1 cellular context compared by ENCODE assay signal in the genomic region with DNA sequence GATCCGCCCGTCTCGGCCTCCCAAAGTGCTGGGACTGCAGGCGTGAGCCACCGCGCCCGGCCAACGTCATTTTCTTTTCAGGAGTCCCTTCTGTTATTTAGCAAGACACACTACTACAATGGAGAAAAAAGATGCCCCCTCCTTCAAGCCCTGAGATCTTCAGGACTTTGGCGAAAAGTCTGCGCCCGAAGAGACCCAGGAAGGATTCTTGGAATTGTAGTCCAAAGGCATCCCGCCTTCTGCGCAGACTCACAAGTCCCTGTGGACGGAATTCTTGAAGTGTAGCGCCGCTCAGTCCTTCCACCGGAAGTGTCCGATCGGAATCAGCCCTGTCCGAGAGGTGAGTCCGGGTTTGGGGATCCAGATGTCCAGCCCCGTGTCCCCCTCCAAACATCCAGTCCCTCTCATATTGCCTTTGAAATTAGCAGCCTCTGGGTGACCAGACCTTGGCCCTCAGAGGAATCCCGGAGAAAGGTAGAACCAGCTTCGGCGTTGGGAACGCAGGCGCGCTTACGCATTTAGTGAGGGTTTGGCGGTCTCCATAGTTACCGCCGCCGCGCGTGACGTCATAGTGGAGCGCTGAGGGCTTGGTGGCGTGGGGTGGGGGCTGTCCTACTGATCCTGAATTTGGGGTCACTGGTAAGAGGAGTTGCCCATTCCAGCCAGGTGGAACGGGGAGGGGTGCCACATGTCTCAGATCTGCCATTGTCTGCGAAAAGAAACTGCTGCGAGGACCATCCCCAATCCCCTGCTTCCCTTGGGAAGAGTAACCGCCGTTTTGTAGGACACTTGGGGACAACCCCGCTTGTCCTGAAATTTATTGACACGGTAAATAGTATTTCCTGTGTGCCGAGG.
TF ChIP-seq lines count a peak whose summit lies in the region.

No MANE protein-coding gene starts in this region.

TF ChIP-seq in K562, 482 proteins besides CTCF, POLR2A, EP300 and RAD21 (continued from another document and continues in another):
- TF ChIP-seq, protein P1, sequence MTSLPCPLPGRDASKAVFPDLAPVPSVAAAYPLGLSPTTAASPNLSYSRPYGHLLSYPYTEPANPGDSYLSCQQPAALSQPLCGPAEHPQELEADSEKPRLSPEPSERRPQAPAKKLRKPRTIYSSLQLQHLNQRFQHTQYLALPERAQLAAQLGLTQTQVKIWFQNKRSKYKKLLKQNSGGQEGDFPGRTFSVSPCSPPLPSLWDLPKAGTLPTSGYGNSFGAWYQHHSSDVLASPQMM (CRISPR knock-in tag; IDR thresholded peaks at IDR 0.05), result no peak
- TF ChIP-seq, protein P2, sequence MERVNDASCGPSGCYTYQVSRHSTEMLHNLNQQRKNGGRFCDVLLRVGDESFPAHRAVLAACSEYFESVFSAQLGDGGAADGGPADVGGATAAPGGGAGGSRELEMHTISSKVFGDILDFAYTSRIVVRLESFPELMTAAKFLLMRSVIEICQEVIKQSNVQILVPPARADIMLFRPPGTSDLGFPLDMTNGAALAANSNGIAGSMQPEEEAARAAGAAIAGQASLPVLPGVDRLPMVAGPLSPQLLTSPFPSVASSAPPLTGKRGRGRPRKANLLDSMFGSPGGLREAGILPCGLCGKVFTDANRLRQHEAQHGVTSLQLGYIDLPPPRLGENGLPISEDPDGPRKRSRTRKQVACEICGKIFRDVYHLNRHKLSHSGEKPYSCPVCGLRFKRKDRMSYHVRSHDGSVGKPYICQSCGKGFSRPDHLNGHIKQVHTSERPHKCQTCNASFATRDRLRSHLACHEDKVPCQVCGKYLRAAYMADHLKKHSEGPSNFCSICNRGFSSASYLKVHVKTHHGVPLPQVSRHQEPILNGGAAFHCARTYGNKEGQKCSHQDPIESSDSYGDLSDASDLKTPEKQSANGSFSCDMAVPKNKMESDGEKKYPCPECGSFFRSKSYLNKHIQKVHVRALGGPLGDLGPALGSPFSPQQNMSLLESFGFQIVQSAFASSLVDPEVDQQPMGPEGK (CRISPR knock-in tag; IDR thresholded peaks at IDR 0.05; ENCODE audit: borderline replicate concordance), result no peak
- TF ChIP-seq PCBP2 (IDR thresholded peaks at IDR 0.05; ENCODE audit: low read depth, low read length, poor library complexity, severe bottlenecking) (no peak), PTRF (tag; IDR thresholded peaks at IDR 0.05) (no peak), ZNF347 (CRISPR knock-in tag; IDR thresholded peaks at IDR 0.05; ENCODE audit: low read depth) (no peak), EP400 (IDR thresholded peaks at IDR 0.05) (peak; percentile 82), MIER1 (IDR thresholded peaks at IDR 0.05; ENCODE audit: low read depth) (peak; percentile 36), SETDB1 (IDR thresholded peaks at IDR 0.05; ENCODE audit: low read length) (no peak), SRSF7 (optimal IDR thresholded peaks at IDR 0.05; ENCODE audit: low read depth, low read length) (no peak), TARDBP (IDR thresholded peaks at IDR 0.05) (peak; percentile 73; the same call in 1 of the 2 replicates), ZNF143 (CRISPR knock-in tag; IDR thresholded peaks at IDR 0.05) (peak; percentile 80), MTA3 (IDR thresholded peaks at IDR 0.05; ENCODE audit: borderline replicate concordance) (peak; percentile 78; the same call in 1 of the 2 replicates), LEF1 (IDR thresholded peaks at IDR 0.05) (peak; percentile 68; the same call in 1 of the 2 replicates), XRCC4 (IDR thresholded peaks at IDR 0.05; ENCODE audit: extremely low read depth, insufficient read depth, insufficient read length) (no peak), FOS (IDR thresholded peaks at IDR 0.05; ENCODE audit: extremely low read depth, insufficient read length) (no peak), CBX1 (IDR thresholded peaks at IDR 0.05; ENCODE audit: low read depth) (peak; percentile 73; the same call in 1 of the 2 replicates), RBM39 (optimal IDR thresholded peaks at IDR 0.05; ENCODE audit: low read depth, low read length) (peak; percentile 88), ZBTB1 (CRISPR knock-in tag; IDR thresholded peaks at IDR 0.05; ENCODE audit: borderline replicate concordance, low read depth) (no peak), KLF16 (IDR thresholded peaks at IDR 0.05) (no peak), ELF4 (CRISPR knock-in tag; IDR thresholded peaks at IDR 0.05) (no peak), HMG20B (CRISPR knock-in tag; IDR thresholded peaks at IDR 0.05) (no peak), PTTG1 (tag; IDR thresholded peaks at IDR 0.05; ENCODE audit: low read depth) (no peak; the same call in 1 of the 2 replicates), SIN3A (IDR thresholded peaks at IDR 0.05; ENCODE audit: borderline replicate concordance in 2 of 2, control insufficient read depth in 1 of 2, low read depth in 2 of 2, low read length in 2 of 2) (peak; percentile 70 to 93; a peak in 3 of 4 replicates), CTBP1 (IDR thresholded peaks at IDR 0.05; ENCODE audit: borderline replicate concordance) (peak; percentile 57), SOX6 (IDR thresholded peaks at IDR 0.05) (peak; percentile 64), MYC (IDR thresholded peaks at IDR 0.05; ENCODE audit: low read depth, low read length) (peak; percentile 51; the same call in 1 of the 2 replicates), MYC (CRISPR knock-in tag; IDR thresholded peaks at IDR 0.05; ENCODE audit: borderline replicate concordance, low read depth) (0 out of 2 replicates have a peak, but pooled peaks have one; percentile 19), PRPF4 (IDR thresholded peaks at IDR 0.05; ENCODE audit: insufficient read depth, low read depth, low read length, poor library complexity, severe bottlenecking) (no peak), CSDE1 (IDR thresholded peaks at IDR 0.05) (peak in 1 of 2 experiments; percentile 96; a peak in 2 of 4 replicates), MCM3 (IDR thresholded peaks at IDR 0.05) (no peak), ZNF134 (CRISPR knock-in tag; conservative IDR thresholded peaks at IDR 0.05) (peak; percentile 69), ZNF384 (IDR thresholded peaks at IDR 0.05; ENCODE audit: low read depth, low read length) (no peak; the same call in 1 of the 2 replicates), KLF1 (tag; IDR thresholded peaks at IDR 0.05) (peak; percentile 88), ZNF408 (CRISPR knock-in tag; IDR thresholded peaks at IDR 0.05; ENCODE audit: low read depth) (no peak), GTF2E2 (tag; IDR thresholded peaks at IDR 0.05) (peak; percentile 37; the same call in 1 of the 2 replicates), SIRT6 (IDR thresholded peaks at IDR 0.05; ENCODE audit: low read depth, low read length) (no peak), ZFP30 (CRISPR knock-in tag; IDR thresholded peaks at IDR 0.05; ENCODE audit: borderline replicate concordance) (no peak)
- TF ChIP-seq, protein P3, sequence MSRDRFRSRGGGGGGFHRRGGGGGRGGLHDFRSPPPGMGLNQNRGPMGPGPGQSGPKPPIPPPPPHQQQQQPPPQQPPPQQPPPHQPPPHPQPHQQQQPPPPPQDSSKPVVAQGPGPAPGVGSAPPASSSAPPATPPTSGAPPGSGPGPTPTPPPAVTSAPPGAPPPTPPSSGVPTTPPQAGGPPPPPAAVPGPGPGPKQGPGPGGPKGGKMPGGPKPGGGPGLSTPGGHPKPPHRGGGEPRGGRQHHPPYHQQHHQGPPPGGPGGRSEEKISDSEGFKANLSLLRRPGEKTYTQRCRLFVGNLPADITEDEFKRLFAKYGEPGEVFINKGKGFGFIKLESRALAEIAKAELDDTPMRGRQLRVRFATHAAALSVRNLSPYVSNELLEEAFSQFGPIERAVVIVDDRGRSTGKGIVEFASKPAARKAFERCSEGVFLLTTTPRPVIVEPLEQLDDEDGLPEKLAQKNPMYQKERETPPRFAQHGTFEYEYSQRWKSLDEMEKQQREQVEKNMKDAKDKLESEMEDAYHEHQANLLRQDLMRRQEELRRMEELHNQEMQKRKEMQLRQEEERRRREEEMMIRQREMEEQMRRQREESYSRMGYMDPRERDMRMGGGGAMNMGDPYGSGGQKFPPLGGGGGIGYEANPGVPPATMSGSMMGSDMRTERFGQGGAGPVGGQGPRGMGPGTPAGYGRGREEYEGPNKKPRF (IDR thresholded peaks at IDR 0.05; ENCODE audit: low read depth, low read length), result no peak
- TF ChIP-seq, protein P4, sequence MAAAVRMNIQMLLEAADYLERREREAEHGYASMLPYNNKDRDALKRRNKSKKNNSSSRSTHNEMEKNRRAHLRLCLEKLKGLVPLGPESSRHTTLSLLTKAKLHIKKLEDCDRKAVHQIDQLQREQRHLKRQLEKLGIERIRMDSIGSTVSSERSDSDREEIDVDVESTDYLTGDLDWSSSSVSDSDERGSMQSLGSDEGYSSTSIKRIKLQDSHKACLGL (CRISPR knock-in tag; IDR thresholded peaks at IDR 0.05; ENCODE audit: borderline replicate concordance, poor library complexity, severe bottlenecking), result no peak
- TF ChIP-seq, protein P5, sequence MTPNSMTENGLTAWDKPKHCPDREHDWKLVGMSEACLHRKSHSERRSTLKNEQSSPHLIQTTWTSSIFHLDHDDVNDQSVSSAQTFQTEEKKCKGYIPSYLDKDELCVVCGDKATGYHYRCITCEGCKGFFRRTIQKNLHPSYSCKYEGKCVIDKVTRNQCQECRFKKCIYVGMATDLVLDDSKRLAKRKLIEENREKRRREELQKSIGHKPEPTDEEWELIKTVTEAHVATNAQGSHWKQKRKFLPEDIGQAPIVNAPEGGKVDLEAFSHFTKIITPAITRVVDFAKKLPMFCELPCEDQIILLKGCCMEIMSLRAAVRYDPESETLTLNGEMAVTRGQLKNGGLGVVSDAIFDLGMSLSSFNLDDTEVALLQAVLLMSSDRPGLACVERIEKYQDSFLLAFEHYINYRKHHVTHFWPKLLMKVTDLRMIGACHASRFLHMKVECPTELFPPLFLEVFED (CRISPR knock-in tag; conservative IDR thresholded peaks at IDR 0.05), result 0 out of 2 replicates have a peak, but pooled peaks have one; percentile 26
- TF ChIP-seq, protein P6, sequence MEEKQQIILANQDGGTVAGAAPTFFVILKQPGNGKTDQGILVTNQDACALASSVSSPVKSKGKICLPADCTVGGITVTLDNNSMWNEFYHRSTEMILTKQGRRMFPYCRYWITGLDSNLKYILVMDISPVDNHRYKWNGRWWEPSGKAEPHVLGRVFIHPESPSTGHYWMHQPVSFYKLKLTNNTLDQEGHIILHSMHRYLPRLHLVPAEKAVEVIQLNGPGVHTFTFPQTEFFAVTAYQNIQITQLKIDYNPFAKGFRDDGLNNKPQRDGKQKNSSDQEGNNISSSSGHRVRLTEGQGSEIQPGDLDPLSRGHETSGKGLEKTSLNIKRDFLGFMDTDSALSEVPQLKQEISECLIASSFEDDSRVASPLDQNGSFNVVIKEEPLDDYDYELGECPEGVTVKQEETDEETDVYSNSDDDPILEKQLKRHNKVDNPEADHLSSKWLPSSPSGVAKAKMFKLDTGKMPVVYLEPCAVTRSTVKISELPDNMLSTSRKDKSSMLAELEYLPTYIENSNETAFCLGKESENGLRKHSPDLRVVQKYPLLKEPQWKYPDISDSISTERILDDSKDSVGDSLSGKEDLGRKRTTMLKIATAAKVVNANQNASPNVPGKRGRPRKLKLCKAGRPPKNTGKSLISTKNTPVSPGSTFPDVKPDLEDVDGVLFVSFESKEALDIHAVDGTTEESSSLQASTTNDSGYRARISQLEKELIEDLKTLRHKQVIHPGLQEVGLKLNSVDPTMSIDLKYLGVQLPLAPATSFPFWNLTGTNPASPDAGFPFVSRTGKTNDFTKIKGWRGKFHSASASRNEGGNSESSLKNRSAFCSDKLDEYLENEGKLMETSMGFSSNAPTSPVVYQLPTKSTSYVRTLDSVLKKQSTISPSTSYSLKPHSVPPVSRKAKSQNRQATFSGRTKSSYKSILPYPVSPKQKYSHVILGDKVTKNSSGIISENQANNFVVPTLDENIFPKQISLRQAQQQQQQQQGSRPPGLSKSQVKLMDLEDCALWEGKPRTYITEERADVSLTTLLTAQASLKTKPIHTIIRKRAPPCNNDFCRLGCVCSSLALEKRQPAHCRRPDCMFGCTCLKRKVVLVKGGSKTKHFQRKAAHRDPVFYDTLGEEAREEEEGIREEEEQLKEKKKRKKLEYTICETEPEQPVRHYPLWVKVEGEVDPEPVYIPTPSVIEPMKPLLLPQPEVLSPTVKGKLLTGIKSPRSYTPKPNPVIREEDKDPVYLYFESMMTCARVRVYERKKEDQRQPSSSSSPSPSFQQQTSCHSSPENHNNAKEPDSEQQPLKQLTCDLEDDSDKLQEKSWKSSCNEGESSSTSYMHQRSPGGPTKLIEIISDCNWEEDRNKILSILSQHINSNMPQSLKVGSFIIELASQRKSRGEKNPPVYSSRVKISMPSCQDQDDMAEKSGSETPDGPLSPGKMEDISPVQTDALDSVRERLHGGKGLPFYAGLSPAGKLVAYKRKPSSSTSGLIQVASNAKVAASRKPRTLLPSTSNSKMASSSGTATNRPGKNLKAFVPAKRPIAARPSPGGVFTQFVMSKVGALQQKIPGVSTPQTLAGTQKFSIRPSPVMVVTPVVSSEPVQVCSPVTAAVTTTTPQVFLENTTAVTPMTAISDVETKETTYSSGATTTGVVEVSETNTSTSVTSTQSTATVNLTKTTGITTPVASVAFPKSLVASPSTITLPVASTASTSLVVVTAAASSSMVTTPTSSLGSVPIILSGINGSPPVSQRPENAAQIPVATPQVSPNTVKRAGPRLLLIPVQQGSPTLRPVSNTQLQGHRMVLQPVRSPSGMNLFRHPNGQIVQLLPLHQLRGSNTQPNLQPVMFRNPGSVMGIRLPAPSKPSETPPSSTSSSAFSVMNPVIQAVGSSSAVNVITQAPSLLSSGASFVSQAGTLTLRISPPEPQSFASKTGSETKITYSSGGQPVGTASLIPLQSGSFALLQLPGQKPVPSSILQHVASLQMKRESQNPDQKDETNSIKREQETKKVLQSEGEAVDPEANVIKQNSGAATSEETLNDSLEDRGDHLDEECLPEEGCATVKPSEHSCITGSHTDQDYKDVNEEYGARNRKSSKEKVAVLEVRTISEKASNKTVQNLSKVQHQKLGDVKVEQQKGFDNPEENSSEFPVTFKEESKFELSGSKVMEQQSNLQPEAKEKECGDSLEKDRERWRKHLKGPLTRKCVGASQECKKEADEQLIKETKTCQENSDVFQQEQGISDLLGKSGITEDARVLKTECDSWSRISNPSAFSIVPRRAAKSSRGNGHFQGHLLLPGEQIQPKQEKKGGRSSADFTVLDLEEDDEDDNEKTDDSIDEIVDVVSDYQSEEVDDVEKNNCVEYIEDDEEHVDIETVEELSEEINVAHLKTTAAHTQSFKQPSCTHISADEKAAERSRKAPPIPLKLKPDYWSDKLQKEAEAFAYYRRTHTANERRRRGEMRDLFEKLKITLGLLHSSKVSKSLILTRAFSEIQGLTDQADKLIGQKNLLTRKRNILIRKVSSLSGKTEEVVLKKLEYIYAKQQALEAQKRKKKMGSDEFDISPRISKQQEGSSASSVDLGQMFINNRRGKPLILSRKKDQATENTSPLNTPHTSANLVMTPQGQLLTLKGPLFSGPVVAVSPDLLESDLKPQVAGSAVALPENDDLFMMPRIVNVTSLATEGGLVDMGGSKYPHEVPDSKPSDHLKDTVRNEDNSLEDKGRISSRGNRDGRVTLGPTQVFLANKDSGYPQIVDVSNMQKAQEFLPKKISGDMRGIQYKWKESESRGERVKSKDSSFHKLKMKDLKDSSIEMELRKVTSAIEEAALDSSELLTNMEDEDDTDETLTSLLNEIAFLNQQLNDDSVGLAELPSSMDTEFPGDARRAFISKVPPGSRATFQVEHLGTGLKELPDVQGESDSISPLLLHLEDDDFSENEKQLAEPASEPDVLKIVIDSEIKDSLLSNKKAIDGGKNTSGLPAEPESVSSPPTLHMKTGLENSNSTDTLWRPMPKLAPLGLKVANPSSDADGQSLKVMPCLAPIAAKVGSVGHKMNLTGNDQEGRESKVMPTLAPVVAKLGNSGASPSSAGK (IDR thresholded peaks at IDR 0.05), result no peak
